In the genomic region with DNA sequence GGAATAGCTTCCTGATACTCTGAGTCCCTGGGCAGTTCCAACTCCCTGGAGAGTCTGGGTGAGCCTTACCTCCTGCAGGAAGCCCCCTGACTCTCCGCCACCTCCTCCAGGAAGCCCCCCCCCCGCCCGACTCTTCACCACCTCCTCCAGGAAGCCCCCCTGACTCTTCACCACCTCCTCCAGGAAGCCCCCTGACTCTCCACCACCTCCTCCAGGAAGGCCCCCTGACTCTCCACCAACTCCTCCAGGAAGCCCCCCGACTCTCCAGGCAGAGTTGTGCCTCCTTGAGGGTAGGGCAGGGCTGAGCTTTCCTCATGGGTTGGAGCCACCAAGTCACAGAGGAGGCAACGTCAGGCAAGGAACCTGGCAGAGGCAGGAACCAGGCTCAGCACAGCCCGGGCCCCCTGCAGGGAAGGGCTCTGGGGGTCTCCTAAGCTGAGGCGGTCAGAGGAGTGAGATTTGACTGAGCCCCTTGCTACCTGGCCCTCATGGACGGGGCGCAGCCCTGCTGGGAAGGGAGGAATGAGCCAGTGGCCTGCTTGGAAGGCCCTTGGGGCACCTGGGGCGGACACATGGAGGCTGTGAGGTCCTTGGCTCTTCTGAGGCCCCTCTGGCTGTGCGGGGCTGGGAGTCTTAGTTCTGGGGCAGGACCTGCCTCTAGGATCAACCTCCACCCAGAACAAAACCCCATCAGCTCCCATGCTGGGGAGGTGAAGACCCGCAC, we compare ENCODE assay signal across 1 cellular context.
A peak's percentile ranks its signal among the peaks of the same experiment; 100 is the strongest.
TF ChIP-seq lines count a peak whose summit lies in the region.

No MANE protein-coding gene starts in this region.

TF ChIP-seq in K562, 482 proteins besides CTCF, POLR2A, EP300 and RAD21:
- no peak for TF ChIP-seq NEUROD1 (IDR thresholded peaks at IDR 0.05; ENCODE audit: borderline replicate concordance, low read depth, low read length, partially characterized antibody)
- no peak for TF ChIP-seq NR2F6 (CRISPR knock-in tag; IDR thresholded peaks at IDR 0.05)
- TF ChIP-seq BRD4 (IDR thresholded peaks at IDR 0.05): no peak
- peak; percentile 96 for TF ChIP-seq ZFP36 (IDR thresholded peaks at IDR 0.05; ENCODE audit: low read depth, low read length, partially characterized antibody)
